In the genomic region with DNA sequence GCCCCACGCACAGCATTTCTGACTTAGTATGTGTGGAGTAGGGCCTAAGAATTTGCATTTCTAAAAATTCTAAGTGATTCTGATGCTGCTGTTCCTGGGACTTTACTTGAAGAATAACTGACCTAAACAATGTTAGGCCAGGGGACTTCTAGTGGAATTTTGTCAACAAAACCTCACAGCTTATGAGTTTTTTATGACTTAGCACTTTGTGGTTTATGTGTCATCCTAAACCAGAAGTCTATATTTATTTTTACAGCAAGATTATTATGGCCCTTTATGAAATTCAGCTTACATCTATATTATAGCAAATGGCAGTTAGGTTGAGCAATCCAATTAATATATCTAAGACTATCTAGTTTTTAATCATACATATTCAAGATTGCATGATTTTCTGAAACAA, we compare ENCODE assay signal across 17 cellular contexts. TPM values are rescaled to one million over a fixed set of nuclear protein-coding genes. Genes with fewer than 3 reads are reported as not detected.
A peak's percentile ranks its signal among the peaks of the same experiment; 100 is the strongest.
DNase-seq lines count a peak whose midpoint lies in the region; ATAC-seq, FAIRE-seq and TF ChIP-seq lines count a peak whose summit lies in the region.
"Had no signal": no experiment of that assay in that cellular context is flagged by ENCODE, and none has a peak within 500 bp of the region (broad histone marks: within the 10 kb centered on the region; RNA-seq: fewer than 3 reads in every experiment).

No MANE protein-coding gene starts in this region.

- in situ Hi-C loops in GM12878 (cut with MboI), result no loop called here

- peak overlapping the region; percentile 61 for H3K4me3 Mint-ChIP-seq in natural killer cell
- H3K4me3 Mint-ChIP-seq: dendritic cell treated with granulocyte-macrophage colony-stimulating factor and Interleukin-4, amounts not matched to agents 40 ng/mL and 50 ng/mL, for 4 days had no signal

- BruUV-seq in GM12878 (replicated peaks; lab: Mats Ljungman, UMichigan), result no TSS peak

- H3K4me2 ChIP-seq in GM12878 (ENCODE audit: control insufficient read depth, insufficient read depth), result no peak overlapping the region

- H3K9ac ChIP-seq in GM12878 (ENCODE audit: control insufficient read depth, insufficient read depth, low read length), result no peak overlapping the region

- no peaks in the 10 kb centered on the region for H3K9me3 Mint-ChIP-seq in natural killer cell
- H3K9me3 Mint-ChIP-seq: dendritic cell treated with granulocyte-macrophage colony-stimulating factor and Interleukin-4, amounts not matched to agents 40 ng/mL and 50 ng/mL, for 4 days had no signal

- SMC1A ChIA-PET in GM12878 (lab: Charles Lee; ENCODE audit: uncharacterized antibody, unreplicated experiment), result interaction anchor here (0.5 to 2.6 kb wide), 12 partner anchors 9 to 229 kb away, joined by 3 to 10 read pairs (median 4); no protein-coding TSS in a partner anchor

- peak; percentile 75 for DNase-seq in ELR (ENCODE audit: low read depth)
- DNase-seq in LHCN-M2 (ENCODE audit: low read depth), result peak; percentile 86
- DNase-seq in GM12878 (ENCODE audit: low read depth, low spot score), result no peak
- no peak for DNase-seq in natural killer cell
- no peak for DNase-seq in stimulated activated CD4-positive, alpha-beta T cell treated with anti-CD3 and anti-CD28 coated beads, Interleukin-2, amount 100 ng/mL, for 24 hours
- no peak for DNase-seq in GOT3 (lab: John Stamatoyannopoulos, UW)
- DNase-seq: activated CD4-positive, alpha-beta T cell treated with anti-CD3 and anti-CD28 coated beads for 1 hour; activated T-cell treated with anti-CD3 and anti-CD28 coated beads for 4 hours; GF-D8; islet precursor cell; stimulated activated CD4-positive, alpha-beta T cell treated with anti-CD3 and anti-CD28 coated beads, Interleukin-1b, Interleukin-23, amount 100 ng/mL, for 48 hours; T-helper 1 cell had no signal

- H3K27ac ChIP-seq in GM12878 (ENCODE audit: control insufficient read depth, insufficient read depth), result no peak overlapping the region
- H3K27ac ChIP-seq: C4-2B, gastroesophageal sphincter had no signal

- H3K79me2 ChIP-seq in GM12878 (ENCODE audit: control insufficient read depth, insufficient read depth, low read length), result no peaks in the 10 kb centered on the region

- intact Hi-C loops in GM12878 (cut with micrococcal nuclease; ENCODE audit: unreplicated experiment) (no loop called here), natural killer cell (cut with micrococcal nuclease) (no loop called here)

- CTCF ChIA-PET in GM12878 (lab: Yijun Ruan, JAX), result interaction anchor here (1.4 to 2.1 kb wide), 3 partner anchors 12 to 59 kb away, joined by 4 to 9 read pairs (median 6); no protein-coding TSS in a partner anchor

- ATAC-seq in GM12878 (peak; percentile 55), natural killer cell (peak in 2 of 3 donors; percentile 27 to 29), HG03520 (IDR thresholded peaks at IDR 0.05; ENCODE audit: unreplicated experiment) (no peak), HG03025 (IDR thresholded peaks at IDR 0.05; ENCODE audit: low FRiP score, unreplicated experiment) (no peak)
- ATAC-seq: gastroesophageal sphincter had no signal

- RAD21 ChIA-PET in GM12878 (lab: Charles Lee; ENCODE audit: unreplicated experiment), result interaction anchor here (0.9 to 1.6 kb wide), 2 partner anchors 12 to 58 kb away, joined by 3 to 9 read pairs; no protein-coding TSS in a partner anchor

- H3K27me3 ChIP-seq in GM12878 (replicated peaks in 1 of 2; ENCODE audit: control insufficient read depth in 2 of 2, insufficient read depth in 2 of 2, low read length in 1 of 2), result no peaks in the 10 kb centered on the region
- H3K27me3 ChIP-seq: gastroesophageal sphincter had no signal

- no peaks in the 10 kb centered on the region for H3K36me3 ChIP-seq in GM12878 (ENCODE audit: control insufficient read depth in 2 of 2, insufficient read depth in 2 of 2, low read length in 1 of 2)
- H3K36me3 ChIP-seq: gastroesophageal sphincter had no signal

- peak overlapping the region; percentile 69 for H3K27ac Mint-ChIP-seq in natural killer cell
- H3K27ac Mint-ChIP-seq: dendritic cell treated with granulocyte-macrophage colony-stimulating factor and Interleukin-4, amounts not matched to agents 40 ng/mL and 50 ng/mL, for 4 days had no signal

- no peak for TF ChIP-seq RAD21 in GM12878 (IDR thresholded peaks at IDR 0.05; ENCODE audit: insufficient read depth, low read depth, low read length)

- TF ChIP-seq CTCF in GM12878 (IDR thresholded peaks at IDR 0.05 in 2 of 3, conservative IDR thresholded peaks at IDR 0.05 in 1 of 3; ENCODE audit: control insufficient read depth in 2 of 3, extremely low read depth in 1 of 3, insufficient read depth in 1 of 3, low read depth in 3 of 3, low read length in 3 of 3) (no peak), natural killer cell (IDR thresholded peaks at IDR 0.05) (no peak)

- no peaks in the 10 kb centered on the region; the same call in 2 of the 3 replicates for H3K9me3 ChIP-seq in GM12878 (replicated peaks; ENCODE audit: control insufficient read depth, insufficient read depth, low read length)
- H3K9me3 ChIP-seq: gastroesophageal sphincter had no signal

- H2AFZ ChIP-seq in GM12878 (ENCODE audit: control insufficient read depth, low read depth, low read length), result no peak overlapping the region

- no peaks in the 10 kb centered on the region for H3K36me3 Mint-ChIP-seq in natural killer cell

- H3K4me1 ChIP-seq in GM12878 (ENCODE audit: control insufficient read depth, insufficient read depth, low read length), result no peaks in the 10 kb centered on the region
- H3K4me1 ChIP-seq: gastroesophageal sphincter had no signal

- no peak for FAIRE-seq in GM12878 (lab: Jason Lieb, UNC)

- no peaks in the 10 kb centered on the region for H4K20me1 ChIP-seq in GM12878 (ENCODE audit: control insufficient read depth, insufficient read depth)

- H3K4me1 Mint-ChIP-seq in natural killer cell, result peaks cover 34 to 41% of the 10 kb centered on the region in 2 donors

- H3K27me3 Mint-ChIP-seq in natural killer cell (ENCODE audit: low read depth in 2 of 2), result peaks cover 15 to 36% of the 10 kb centered on the region in 2 donors
- H3K27me3 Mint-ChIP-seq: dendritic cell treated with granulocyte-macrophage colony-stimulating factor and Interleukin-4, amounts not matched to agents 40 ng/mL and 50 ng/mL, for 4 days had no signal

- H3K4me3 ChIP-seq in GM12878, result no peak overlapping the region
- H3K4me3 ChIP-seq: gastroesophageal sphincter had no signal

- POLR2A ChIA-PET in GM12878 (lab: Charles Lee), result interaction anchor here (1.4 kb wide), 1 partner anchor 16 kb away, joined by 4 read pairs; no protein-coding TSS in a partner anchor

- 0% methylated on average over 1 of the region's 1 CpG for WGBS in GM12878 (ENCODE audit: insufficient coverage, insufficient replicate concordance, low lambda C conversion rate, missing lambda C conversion rate)

- TF ChIP-seq EP300 in GM12878 (IDR thresholded peaks at IDR 0.05; ENCODE audit: borderline replicate concordance in 1 of 2, control insufficient read depth in 1 of 2, low read depth in 2 of 2, low read length in 2 of 2), result no peak

- TF ChIP-seq POLR2A in GM12878 (IDR thresholded peaks at IDR 0.05; ENCODE audit: low read depth, low read length), result no peak

TF ChIP-seq in GM12878, 131 proteins besides CTCF, POLR2A, EP300 and RAD21 (continues in another document):
- TF ChIP-seq RUNX3 (IDR thresholded peaks at IDR 0.05; ENCODE audit: low read length) (peak; percentile 61; the same call in 1 of the 2 replicates), NFIC (IDR thresholded peaks at IDR 0.05; ENCODE audit: low read depth, low read length) (0 out of 2 replicates have a peak, but pooled peaks have one; percentile 22), TCF3 (IDR thresholded peaks at IDR 0.05; ENCODE audit: borderline replicate concordance, insufficient read depth, low read depth, low read length) (no peak)
- TF ChIP-seq, protein P1, sequence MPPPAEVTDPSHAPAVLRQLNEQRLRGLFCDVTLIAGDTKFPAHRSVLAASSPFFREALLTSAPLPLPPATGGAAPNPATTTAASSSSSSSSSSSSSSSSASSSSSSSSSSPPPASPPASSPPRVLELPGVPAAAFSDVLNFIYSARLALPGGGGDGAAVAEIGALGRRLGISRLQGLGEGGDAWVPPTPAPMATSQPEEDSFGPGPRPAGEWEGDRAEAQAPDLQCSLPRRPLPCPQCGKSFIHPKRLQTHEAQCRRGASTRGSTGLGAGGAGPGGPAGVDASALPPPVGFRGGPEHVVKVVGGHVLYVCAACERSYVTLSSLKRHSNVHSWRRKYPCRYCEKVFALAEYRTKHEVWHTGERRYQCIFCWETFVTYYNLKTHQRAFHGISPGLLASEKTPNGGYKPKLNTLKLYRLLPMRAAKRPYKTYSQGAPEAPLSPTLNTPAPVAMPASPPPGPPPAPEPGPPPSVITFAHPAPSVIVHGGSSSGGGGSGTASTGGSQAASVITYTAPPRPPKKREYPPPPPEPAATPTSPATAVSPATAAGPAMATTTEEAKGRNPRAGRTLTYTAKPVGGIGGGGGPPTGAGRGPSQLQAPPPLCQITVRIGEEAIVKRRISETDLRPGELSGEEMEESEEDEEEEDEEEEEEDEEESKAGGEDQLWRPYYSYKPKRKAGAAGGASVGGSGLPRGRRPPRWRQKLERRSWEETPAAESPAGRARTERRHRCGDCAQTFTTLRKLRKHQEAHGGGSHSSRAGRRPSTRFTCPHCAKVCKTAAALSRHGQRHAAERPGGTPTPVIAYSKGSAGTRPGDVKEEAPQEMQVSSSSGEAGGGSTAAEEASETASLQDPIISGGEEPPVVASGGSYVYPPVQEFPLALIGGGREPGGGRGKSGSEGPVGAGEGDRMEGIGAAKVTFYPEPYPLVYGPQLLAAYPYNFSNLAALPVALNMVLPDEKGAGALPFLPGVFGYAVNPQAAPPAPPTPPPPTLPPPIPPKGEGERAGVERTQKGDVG (CRISPR knock-in tag; IDR thresholded peaks at IDR 0.05), result no peak

RNA-seq across cellular contexts. Expression of a gene that starts 24.6 kb away (rescaled TPM):
- total RNA-seq in LHCN-M2 (2014; rRNA removed) (42.6 and 44.3 TPM in 2 replicates), GM12878 (2014; rRNA removed) (16.2 and 18.1 TPM in 2 replicates), GM12878 (2014; rRNA removed; fragmentation: Illumina TruSeq; extraction: Trizol) (18.9 and 20.5 TPM in 2 replicates), GM12878 (2021) (12.5 and 15.6 TPM in 2 replicates), natural killer cell (10 to 100 TPM; 13.1 to 14.0 (median 13.9) TPM)
- 16.1 TPM for polyA plus RNA-seq in LHCN-M2 (2012)
- 59.6 and 68.0 TPM in 2 replicates for total RNA-seq in GM12878 (2013; cell fraction: nucleolus; rRNA removed)
- polyA plus RNA-seq in GM12878 (2011; ENCODE audit: low read depth), result 11.0 TPM
- polyA plus RNA-seq in GM12878 (2011; rRNA removed) (35.5 and 63.4 TPM in 2 replicates), GM12878 (2014; fragmentation: Illumina TruSeq; extraction: Trizol) (23.6 and 29.1 TPM in 2 replicates), GM12878 (2014; fragmentation: Nextera tagmentation; extraction: Ambion mirVana) (10 to 100 TPM; 80.2 to 99.5 TPM), GM12878 (2014; rRNA removed) (17.4 and 18.1 TPM in 2 replicates), GM12878 (2016; fragmentation: Nextera tagmentation; extraction: Ambion mirVana) (10 to 100 TPM; 33.2 to 42.0 TPM)
- 9.9 and 13.5 TPM in 2 replicates for polyA plus RNA-seq in GM12878 (2011; cell fraction: cytosol; rRNA removed)
- polyA plus RNA-seq in GM12878 (2011; cell fraction: nucleus; rRNA removed), result 18.2 and 23.2 TPM in 2 replicates
- polyA plus RNA-seq in GM12878 (2012), result 15.9 and 22.8 TPM in 2 replicates
- 9.1 and 11.0 TPM in 2 replicates for polyA minus RNA-seq in GM12878 (2011; rRNA and poly(A)+ RNA removed)
- 3.1 and 6.7 TPM in 2 replicates for polyA minus RNA-seq in GM12878 (2011; cell fraction: cytosol; rRNA and poly(A)+ RNA removed)
- polyA minus RNA-seq in GM12878 (2011; cell fraction: nucleus; rRNA and poly(A)+ RNA removed), result 21.5 and 27.6 TPM in 2 replicates

Comparison
In these comparisons a context has a peak if more than half of its experiments do, and no peak if none do; other contexts are left out.
1. DNase-seq: peak in ELR (single experiment) and LHCN-M2 (single experiment); none in GM12878 (single experiment), natural killer cell (single experiment), stimulated activated CD4-positive, alpha-beta T cell treated with anti-CD3 and anti-CD28 coated beads, Interleukin-2, amount 100 ng/mL, for 24 hours (0 of 2) and GOT3 (single experiment).
2. ATAC-seq: peak in GM12878 (single experiment) and natural killer cell (2 of 3); none in HG03520 (single experiment) and HG03025 (single experiment).